31 cellular contexts compared by ENCODE assay signal in genomic region chr3:126378341-126378751, GRCh38. TPM values are rescaled to one million over a fixed set of nuclear protein-coding genes. Genes with fewer than 3 reads are reported as not detected.
"Had no signal": no experiment of that assay in that cellular context is flagged by ENCODE, and none has a peak within 500 bp of the region (broad histone marks: within the 10 kb centered on the region; RNA-seq: fewer than 3 reads in every experiment).

No MANE protein-coding gene starts in this region.

- FAIRE-seq: colon, keratinocyte had no signal

- H3K4me1 ChIP-seq: breast epithelium, transverse colon had no signal

- DNase-seq: activated B cell treated with CpG ODN at 0.5 μM for 24 hours; activated CD4-positive, alpha-beta T cell treated with anti-CD3 and anti-CD28 coated beads for 4 hours; activated CD4-positive, alpha-beta T cell treated with anti-CD3 and anti-CD28 coated beads, Interleukin-2, amount 50 U/mL, for 4 hours; activated gamma-delta T cell treated with Interleukin-2 at 50 U/mL for 16 hours; activated naive CD8-positive, alpha-beta T cell treated with anti-CD3 and anti-CD28 coated beads, Interleukin-2, amount 50 U/mL, for 24 hours; activated T-cell treated with anti-CD3 and anti-CD28 coated beads for 4 hours; amygdala; effector memory CD8-positive, alpha-beta T cell; erythroblast; glutamatergic neuron; stimulated activated CD4-positive, alpha-beta T cell treated with anti-CD3 and anti-CD28 coated beads, Interleukin-12 subunit alpha, Interleukin-12 subunit beta, amount 100 ng/mL, for 4 hours; stimulated activated CD4-positive, alpha-beta T cell treated with anti-CD3 and anti-CD28 coated beads, Interleukin-4, amount 100 ng/mL, for 1 hour; stimulated activated naive CD8-positive, alpha-beta T cell treated with anti-CD3 and anti-CD28 coated beads, Interleukin-15, Interleukin-2, amounts not matched to agents 100 U/mL and 50 U/mL, for 24 hours; T-helper 2 cell; testis; transverse colon had no signal

- H3K36me3 ChIP-seq: breast epithelium, gastrocnemius medialis, neural progenitor cell, right atrium auricular region, transverse colon, vagina had no signal

- H3K9me3 ChIP-seq: breast epithelium, gastrocnemius medialis, right atrium auricular region, testis, transverse colon, vagina had no signal

- H3K9ac ChIP-seq: neural progenitor cell had no signal

- H3K4me2 ChIP-seq: neural progenitor cell had no signal

- H3K27me3 ChIP-seq: breast epithelium, dorsolateral prefrontal cortex, gastrocnemius medialis, neural progenitor cell, right atrium auricular region, testis, transverse colon, vagina had no signal

- H3K27ac ChIP-seq: breast epithelium, dorsolateral prefrontal cortex, gastrocnemius medialis, neural progenitor cell, right atrium auricular region, testis, transverse colon, vagina had no signal

- ATAC-seq: activated naive CD8-positive, alpha-beta T cell treated with anti-CD3 and anti-CD28 coated beads, Interleukin-2, amount 50 U/mL, for 24 hours; effector memory CD8-positive, alpha-beta T cell; gastrocnemius medialis; left colon; naive thymus-derived CD8-positive, alpha-beta T cell; stimulated activated naive CD8-positive, alpha-beta T cell treated with anti-CD3 and anti-CD28 coated beads, Interleukin-15, Interleukin-2, amounts not matched to agents 100 U/mL and 50 U/mL, for 24 hours had no signal

- H2AFZ ChIP-seq: neural progenitor cell had no signal

- H3K4me3 ChIP-seq: breast epithelium, dorsolateral prefrontal cortex, gastrocnemius medialis, neural progenitor cell, right atrium auricular region, testis, transverse colon, vagina had no signal

RNA-seq across cellular contexts. Expression of gene CFAP100, which starts 16.4 kb away (rescaled TPM):
- total RNA-seq: activated B cell treated with CpG ODN at 0.5 μM for 24 hours; activated T-helper 1 cell treated with anti-CD3 and anti-CD28 coated beads, Interleukin-12 subunit alpha, Interleukin-12 subunit beta, Interleukin-2, Interleukin-4 antibody, amounts not matched to agents 30 ng/mL and 10 ng/mL and 1 ng/mL, durations not matched to agents 14 hours and 24 hours and 36 hours; breast epithelium; gastrocnemius medialis; left colon; lower leg skin; naive thymus-derived CD8-positive, alpha-beta T cell; omental fat pad; pulmonary artery endothelial cell; right atrium auricular region; skeletal muscle tissue; transverse colon; vagina had no signal
- polyA plus RNA-seq: keratinocyte; naive thymus-derived CD8-positive, alpha-beta T cell had no signal

RNA-seq across cellular contexts. Expression of gene KLF15, which starts 21.1 kb away (rescaled TPM):
- polyA plus RNA-seq: naive thymus-derived CD8-positive, alpha-beta T cell had no signal
